22 cellular contexts compared by ENCODE assay signal in the genomic region with DNA sequence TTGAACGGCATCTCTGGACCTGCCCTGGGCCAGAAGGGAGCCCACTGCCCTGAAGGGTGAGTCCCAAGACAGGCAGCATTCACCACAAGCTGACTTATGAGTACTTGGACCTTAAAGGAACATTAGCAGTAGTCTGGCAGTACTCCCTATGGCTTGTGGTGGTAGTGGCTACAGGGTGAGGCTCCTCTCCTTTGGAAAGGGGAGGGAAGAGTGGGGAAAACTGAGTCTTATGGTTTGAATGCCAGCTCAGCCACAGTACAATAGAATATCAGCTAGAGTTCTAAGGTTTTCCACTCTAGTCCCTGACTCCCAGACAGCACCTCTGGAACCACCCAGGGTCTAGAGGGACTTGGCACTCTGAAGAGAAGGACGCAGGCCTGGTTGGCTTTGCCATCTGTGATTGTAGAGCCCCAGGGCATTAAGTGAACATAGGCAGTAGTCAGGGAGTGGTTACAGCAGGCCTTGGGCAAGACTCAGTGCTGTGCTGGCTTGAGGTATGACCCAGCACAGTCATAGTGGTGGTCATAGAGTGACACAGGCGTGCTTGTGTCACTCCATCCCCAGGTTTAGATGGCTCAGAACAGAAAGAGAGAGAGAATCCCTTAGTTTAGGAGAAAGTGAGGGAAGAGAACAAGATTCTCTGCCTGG. TPM values are rescaled to one million over a fixed set of nuclear protein-coding genes. Genes with fewer than 3 reads are reported as not detected.
DNase-seq lines count a peak whose midpoint lies in the region; ATAC-seq and TF ChIP-seq lines count a peak whose summit lies in the region.
"Had no signal": no experiment of that assay in that cellular context is flagged by ENCODE, and none has a peak within 500 bp of the region (broad histone marks: within the 10 kb centered on the region; RNA-seq: fewer than 3 reads in every experiment).

No MANE protein-coding gene starts in this region.

- H3K27me3 Mint-ChIP-seq in T-helper 1 cell treated with Interleukin-12 subunit alpha and Interleukin-12 subunit beta and Interleukin-4 antibody, amounts not matched to agents 30 μg/mL and 1 μg/mL, for 36 hours (ENCODE audit: low read depth) = no peaks in the 10 kb centered on the region
- H3K27me3 Mint-ChIP-seq in activated T-helper 17 cell treated with anti-CD3 and anti-CD28 coated beads, Interleukin-2, amount 50 U/mL, for 72 hours = no peaks in the 10 kb centered on the region
- no peaks in the 10 kb centered on the region for H3K27me3 Mint-ChIP-seq in natural killer cell (ENCODE audit: low read depth in 2 of 2)
- H3K27me3 Mint-ChIP-seq: dendritic cell treated with granulocyte-macrophage colony-stimulating factor and Interleukin-4, amounts not matched to agents 40 ng/mL and 50 ng/mL, for 4 days had no signal

- no peaks in the 10 kb centered on the region for H3K4me1 ChIP-seq in vagina
- H3K4me1 ChIP-seq: BLaER1, parathyroid adenoma had no signal

- no peaks in the 10 kb centered on the region for H3K27me3 ChIP-seq in vagina
- H3K27me3 ChIP-seq in brain microvascular endothelial cell (replicated peaks) = no peaks in the 10 kb centered on the region
- H3K27me3 ChIP-seq: BLaER1 had no signal

- H3K36me3 Mint-ChIP-seq in T-helper 1 cell treated with Interleukin-12 subunit alpha and Interleukin-12 subunit beta and Interleukin-4 antibody, amounts not matched to agents 30 μg/mL and 1 μg/mL, for 36 hours (ENCODE audit: low read depth) = peaks cover 65% of the 10 kb centered on the region
- peaks cover 45% of the 10 kb centered on the region for H3K36me3 Mint-ChIP-seq in activated T-helper 17 cell treated with anti-CD3 and anti-CD28 coated beads, Interleukin-2, amount 50 U/mL, for 72 hours (ENCODE audit: low read depth)
- H3K36me3 Mint-ChIP-seq in natural killer cell = peaks cover 20% of the 10 kb centered on the region

- no peak for TF ChIP-seq POLR2A in vagina (IDR thresholded peaks at IDR 0.05)

- H3K4me1 Mint-ChIP-seq in T-helper 1 cell treated with Interleukin-12 subunit alpha and Interleukin-12 subunit beta and Interleukin-4 antibody, amounts not matched to agents 30 μg/mL and 1 μg/mL, for 36 hours (ENCODE audit: low read depth) = peaks cover 16% of the 10 kb centered on the region
- H3K4me1 Mint-ChIP-seq in activated T-helper 17 cell treated with anti-CD3 and anti-CD28 coated beads, Interleukin-2, amount 50 U/mL, for 72 hours = peaks cover 12% of the 10 kb centered on the region
- peaks cover 54 to 70% of the 10 kb centered on the region in 2 donors for H3K4me1 Mint-ChIP-seq in natural killer cell

- DNase-seq in T-helper 1 cell (no peak), GM12865 (ENCODE audit: low read depth) (peak; percentile 29), natural killer cell (no peak), vagina (ENCODE audit: extremely low spot score in 2 of 2) (no peak), brain microvascular endothelial cell (no peak), DMS 273 (lab: John Stamatoyannopoulos, UW; ENCODE audit: unreplicated experiment) (no peak)
- DNase-seq: activated CD4-positive, alpha-beta T cell treated with anti-CD3 and anti-CD28 coated beads, Interleukin-2, amount 50 U/mL, for 4 hours; DMS153; HCEC 1CT; left ventricle myocardium superior; NCI-H1048; NCI-H2107; NCI-H526 treated with DMSO at 0.1 percent for 48 hours; PC-3; stimulated activated CD4-positive, alpha-beta T cell treated with anti-CD3 and anti-CD28 coated beads, Interleukin-2, amount 100 ng/mL, for 48 hours had no signal

- H3K9me3 ChIP-seq in vagina = no peaks in the 10 kb centered on the region
- H3K9me3 ChIP-seq: BLaER1, thoracic aorta had no signal

- H3K4me3 Mint-ChIP-seq in T-helper 1 cell treated with Interleukin-12 subunit alpha and Interleukin-12 subunit beta and Interleukin-4 antibody, amounts not matched to agents 30 μg/mL and 1 μg/mL, for 36 hours = no peak overlapping the region
- H3K4me3 Mint-ChIP-seq in activated T-helper 17 cell treated with anti-CD3 and anti-CD28 coated beads, Interleukin-2, amount 50 U/mL, for 72 hours = no peak overlapping the region
- no peak overlapping the region for H3K4me3 Mint-ChIP-seq in natural killer cell
- H3K4me3 Mint-ChIP-seq: dendritic cell treated with granulocyte-macrophage colony-stimulating factor and Interleukin-4, amounts not matched to agents 40 ng/mL and 50 ng/mL, for 4 days had no signal

- H3K27ac Mint-ChIP-seq in T-helper 1 cell treated with Interleukin-12 subunit alpha and Interleukin-12 subunit beta and Interleukin-4 antibody, amounts not matched to agents 30 μg/mL and 1 μg/mL, for 36 hours = peak overlapping the region; percentile 39
- peak overlapping the region; percentile 61 for H3K27ac Mint-ChIP-seq in activated T-helper 17 cell treated with anti-CD3 and anti-CD28 coated beads, Interleukin-2, amount 50 U/mL, for 72 hours
- peak overlapping the region; percentile 86 to 99 for H3K27ac Mint-ChIP-seq in natural killer cell
- H3K27ac Mint-ChIP-seq: dendritic cell treated with granulocyte-macrophage colony-stimulating factor and Interleukin-4, amounts not matched to agents 40 ng/mL and 50 ng/mL, for 4 days had no signal

- intact Hi-C loops in natural killer cell (cut with micrococcal nuclease) = no loop called here
- intact Hi-C loops in vagina (cut with DNase I) = no loop called here

- no peak overlapping the region for H3K27ac ChIP-seq in vagina
- H3K27ac ChIP-seq in brain microvascular endothelial cell = no peak overlapping the region
- H3K27ac ChIP-seq: 22Rv1, BLaER1, parathyroid adenoma, thoracic aorta had no signal

- TF ChIP-seq CTCF in GM12865 (IDR thresholded peaks at IDR 0.05; ENCODE audit: insufficient read depth, low read depth, low read length, missing control alignments) (no peak), natural killer cell (IDR thresholded peaks at IDR 0.05) (no peak), vagina (IDR thresholded peaks at IDR 0.05) (no peak), brain microvascular endothelial cell (IDR thresholded peaks at IDR 0.05; ENCODE audit: low read depth, low read length, missing control alignments) (no peak)

- peaks cover 20% of the 10 kb centered on the region for H3K9me3 Mint-ChIP-seq in T-helper 1 cell treated with Interleukin-12 subunit alpha and Interleukin-12 subunit beta and Interleukin-4 antibody, amounts not matched to agents 30 μg/mL and 1 μg/mL, for 36 hours
- peaks cover 22% of the 10 kb centered on the region for H3K9me3 Mint-ChIP-seq in activated T-helper 17 cell treated with anti-CD3 and anti-CD28 coated beads, Interleukin-2, amount 50 U/mL, for 72 hours
- peaks cover 0 to 4% of the 10 kb centered on the region in 2 donors for H3K9me3 Mint-ChIP-seq in natural killer cell

- no peak overlapping the region for H3K4me3 ChIP-seq in GM12865 (ENCODE audit: low read depth, low read length)
- H3K4me3 ChIP-seq in vagina = no peak overlapping the region
- no peak overlapping the region for H3K4me3 ChIP-seq in brain microvascular endothelial cell (ENCODE audit: low read depth, low read length)
- H3K4me3 ChIP-seq: BLaER1, thoracic aorta had no signal

- in situ Hi-C loops in brain microvascular endothelial cell (cut with HindIII; ENCODE audit: low pct_ligation_motif_present, low sequenced_read_pairs) = no loop called here

- peak; percentile 71 for ATAC-seq in activated T-helper 17 cell treated with anti-CD3 and anti-CD28 coated beads, Interleukin-2, amount 50 U/mL, for 72 hours (replicated peaks)
- peak in 2 of 3 donors; percentile 28 to 32 for ATAC-seq in natural killer cell
- ATAC-seq: left ventricle myocardium superior, PC-3 had no signal

- H3K36me3 ChIP-seq in vagina = no peaks in the 10 kb centered on the region
- H3K36me3 ChIP-seq in brain microvascular endothelial cell (replicated peaks) = no peaks in the 10 kb centered on the region
- H3K36me3 ChIP-seq: thoracic aorta had no signal

RNA-seq across cellular contexts. Expression of a gene that starts 31.0 kb away (rescaled TPM):
- 100 to 1,000 TPM; 315 to 427 TPM for total RNA-seq in activated T-helper 17 cell treated with anti-CD3 and anti-CD28 coated beads, Interleukin-2, amount 50 U/mL, for 72 hours
- total RNA-seq in natural killer cell (100 to 1,000 TPM; 522 to 584 (median 541) TPM), vagina (41.5 TPM)
- total RNA-seq: PC-3 had no signal

RNA-seq across cellular contexts. Expression of a gene that starts 59.7 kb away (rescaled TPM):
- 10 to 100 TPM; 11.6 to 16.4 TPM for total RNA-seq in activated T-helper 17 cell treated with anti-CD3 and anti-CD28 coated beads, Interleukin-2, amount 50 U/mL, for 72 hours
- total RNA-seq in natural killer cell = 10 to 100 TPM in 2 of 3 donors, 1 to 10 TPM in 1; 8.9 to 12.5 (median 10.4) TPM
- 6.9 TPM for total RNA-seq in vagina

Comparison
In these comparisons a context has a peak if more than half of its experiments do, and no peak if none do; other contexts are left out.
1. H3K27ac Mint-ChIP-seq: peak in every context shown above with its lines; median percentile 92 in natural killer cell; 61 in activated T-helper 17 cell treated with anti-CD3 and anti-CD28 coated beads, Interleukin-2, amount 50 U/mL, for 72 hours; 39 in T-helper 1 cell treated with Interleukin-12 subunit alpha and Interleukin-12 subunit beta and Interleukin-4 antibody, amounts not matched to agents 30 μg/mL and 1 μg/mL, for 36 hours.